In the genomic region with DNA sequence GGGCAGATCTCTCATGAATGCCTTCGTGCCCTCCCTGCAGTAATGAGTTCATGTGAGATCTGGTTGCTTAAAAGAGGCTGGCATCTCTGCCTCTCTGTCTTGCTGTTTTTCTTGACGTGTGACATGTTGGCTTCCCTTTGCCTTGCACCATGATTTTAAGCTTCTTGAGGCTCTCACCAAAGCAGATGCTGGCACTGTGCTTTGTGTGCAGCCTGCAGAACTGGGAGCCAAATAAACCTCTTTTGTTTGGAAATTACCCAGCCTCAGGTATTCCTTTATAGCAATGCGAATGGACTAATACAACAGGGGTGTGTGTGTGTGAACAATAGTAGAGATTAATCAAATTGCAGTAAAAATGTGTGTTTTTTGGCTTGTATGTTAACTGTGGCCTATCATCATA, we compare ENCODE assay signal across 1 cellular context.
TF ChIP-seq lines count a peak whose summit lies in the region.

No MANE protein-coding gene starts in this region.

TF ChIP-seq in HepG2, 621 proteins besides CTCF, POLR2A, EP300 and RAD21:
- TF ChIP-seq ZNF766 (CRISPR knock-in tag; IDR thresholded peaks at IDR 0.05; ENCODE audit: borderline replicate concordance) (peak; percentile 90; the same call in 1 of the 2 replicates), ZFP62 (CRISPR knock-in tag; IDR thresholded peaks at IDR 0.05) (no peak)
